In the genomic region with DNA sequence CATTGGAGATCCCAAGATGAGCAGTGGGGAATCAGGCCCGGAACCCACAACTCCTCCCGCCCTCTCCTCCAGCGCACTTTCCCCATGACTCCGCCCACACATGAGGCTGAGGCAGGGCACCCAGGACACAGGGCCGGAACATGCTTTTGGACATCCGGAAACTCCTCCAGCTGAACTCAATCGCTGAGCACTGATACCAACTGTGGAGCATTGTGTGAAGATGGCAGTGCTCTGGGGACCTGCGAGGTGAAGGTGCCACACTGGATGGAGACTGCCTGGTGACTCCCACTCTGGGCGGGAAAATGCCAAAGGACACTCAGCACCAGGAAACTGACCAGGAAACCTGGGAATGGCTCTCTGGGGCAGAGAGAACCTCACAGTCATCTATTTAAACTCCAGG, we compare ENCODE assay signal across 22 cellular contexts.
DNase-seq lines count a peak whose midpoint lies in the region; ATAC-seq and TF ChIP-seq lines count a peak whose summit lies in the region.
"Had no signal": no experiment of that assay in that cellular context is flagged by ENCODE, and none has a peak within 500 bp of the region (broad histone marks: within the 10 kb centered on the region; RNA-seq: fewer than 3 reads in every experiment).

No MANE protein-coding gene starts in this region.

- H3K36me3 Mint-ChIP-seq in activated CD4-positive, alpha-beta memory T cell treated with anti-CD3 and anti-CD28 coated beads, Interleukin-2, amount 10 ng/mL, durations not matched to agents 7 days and 5 days (ENCODE audit: low read depth) = no peaks in the 10 kb centered on the region
- no peaks in the 10 kb centered on the region for H3K36me3 Mint-ChIP-seq in activated CD4-positive, alpha-beta memory T cell treated with anti-CD3 and anti-CD28 coated beads for 36 hours
- H3K36me3 Mint-ChIP-seq in H9 (ENCODE audit: insufficient read depth in 1 of 3, low read depth in 3 of 3) = peaks cover 0 to 4% (median 0%) of the 10 kb centered on the region in 3 experiments; a peak in 2 of 7 replicates
- no peaks in the 10 kb centered on the region for H3K36me3 Mint-ChIP-seq in endodermal cell (ENCODE audit: low read depth)
- H3K36me3 Mint-ChIP-seq in nephron (ENCODE audit: low read depth) = no peaks in the 10 kb centered on the region

- H3K4me1 ChIP-seq in H9 (ENCODE audit: insufficient read depth, low read length) (peaks cover 4% of the 10 kb centered on the region; the same call in 1 of the 2 replicates), endodermal cell (ENCODE audit: control insufficient read depth, insufficient read depth, low read length) (peaks cover 7% of the 10 kb centered on the region)

- no peak overlapping the region for H4K5ac ChIP-seq in H9 (ENCODE audit: insufficient read length, low read depth, low read length)

- H3K27me3 Mint-ChIP-seq in activated CD4-positive, alpha-beta memory T cell treated with anti-CD3 and anti-CD28 coated beads, Interleukin-2, amount 10 ng/mL, durations not matched to agents 7 days and 5 days = no peaks in the 10 kb centered on the region
- H3K27me3 Mint-ChIP-seq in activated CD4-positive, alpha-beta memory T cell treated with anti-CD3 and anti-CD28 coated beads for 36 hours = peaks cover 6% of the 10 kb centered on the region
- H3K27me3 Mint-ChIP-seq in H9 (ENCODE audit: low read depth) (peaks cover 5% of the 10 kb centered on the region), endodermal cell (ENCODE audit: insufficient read depth) (peaks cover 1% of the 10 kb centered on the region), nephron (ENCODE audit: low read depth) (peaks cover 11% of the 10 kb centered on the region)

- no peak for TF ChIP-seq CTCF in H9 (conservative IDR thresholded peaks at IDR 0.05)
- no peak for TF ChIP-seq CTCF in endodermal cell (conservative IDR thresholded peaks at IDR 0.05)
- TF ChIP-seq CTCF in nephron (IDR thresholded peaks at IDR 0.05; ENCODE audit: unreplicated experiment in 3 of 3) = no peak
- TF ChIP-seq CTCF in GM13977 (IDR thresholded peaks at IDR 0.05; ENCODE audit: extremely low read depth, insufficient read depth, missing control alignments) = no peak

- peaks cover 2% of the 10 kb centered on the region for H4K20me1 ChIP-seq in H9 (ENCODE audit: control insufficient read depth, insufficient read depth, insufficient read length)

- peak; percentile 8 for DNase-seq in activated CD4-positive, alpha-beta memory T cell treated with anti-CD3 and anti-CD28 coated beads, Interleukin-2, amount 10 ng/mL, durations not matched to agents 7 days and 5 days
- DNase-seq in activated CD4-positive, alpha-beta memory T cell treated with anti-CD3 and anti-CD28 coated beads for 36 hours = no peak
- DNase-seq in H9 = peak; percentile 16
- peak; percentile 23 for DNase-seq in endodermal cell
- no peak for DNase-seq in GM13977 (ENCODE audit: low spot score)
- no peak for DNase-seq in hepatic stellate cell (ENCODE audit: low spot score)
- DNase-seq: Calu3, KBM-7, NCI-H1048, NCI-H1417 treated with DMSO at 0.1 percent for 48 hours, NCI-H187, NCI-H2081 treated with DMSO at 0.1 percent for 48 hours, NCI-H2171, NCI-H226, NCI-H510A, SHP77 had no signal

- ATAC-seq in HG02852 (IDR thresholded peaks at IDR 0.05; ENCODE audit: unreplicated experiment) = no peak
- ATAC-seq: Panc1 had no signal

- no peak overlapping the region for H3K27ac Mint-ChIP-seq in activated CD4-positive, alpha-beta memory T cell treated with anti-CD3 and anti-CD28 coated beads, Interleukin-2, amount 10 ng/mL, durations not matched to agents 7 days and 5 days
- H3K27ac Mint-ChIP-seq in activated CD4-positive, alpha-beta memory T cell treated with anti-CD3 and anti-CD28 coated beads for 36 hours = no peak overlapping the region
- H3K27ac Mint-ChIP-seq in H9 = no peak overlapping the region
- no peak overlapping the region for H3K27ac Mint-ChIP-seq in endodermal cell
- H3K27ac Mint-ChIP-seq in nephron = peak overlapping the region in 2 of 3 experiments; percentile 11 to 40
- H3K27ac Mint-ChIP-seq: B cell had no signal

- H2AFZ ChIP-seq in H9 (ENCODE audit: low read length) = no peak overlapping the region

- no peaks in the 10 kb centered on the region for H3K9me3 Mint-ChIP-seq in activated CD4-positive, alpha-beta memory T cell treated with anti-CD3 and anti-CD28 coated beads, Interleukin-2, amount 10 ng/mL, durations not matched to agents 7 days and 5 days
- no peaks in the 10 kb centered on the region for H3K9me3 Mint-ChIP-seq in activated CD4-positive, alpha-beta memory T cell treated with anti-CD3 and anti-CD28 coated beads for 36 hours
- H3K9me3 Mint-ChIP-seq in H9 = peaks cover 4 to 6% of the 10 kb centered on the region in 2 experiments; a peak in 4 of 5 replicates
- peaks cover 3% of the 10 kb centered on the region for H3K9me3 Mint-ChIP-seq in endodermal cell
- no peaks in the 10 kb centered on the region for H3K9me3 Mint-ChIP-seq in nephron

- CTCF ChIA-PET in activated CD4-positive, alpha-beta memory T cell treated with anti-CD3 and anti-CD28 coated beads, Interleukin-2, amount 10 ng/mL, durations not matched to agents 7 days and 5 days (lab: Charles Lee) = interaction anchor here (0.5 kb wide), 1 partner anchor 192 kb away, joined by 3 read pairs; no protein-coding TSS in a partner anchor
- CTCF ChIA-PET in activated CD4-positive, alpha-beta memory T cell treated with anti-CD3 and anti-CD28 coated beads for 36 hours (lab: Charles Lee) = no interaction called here

- no peaks in the 10 kb centered on the region for H3K23me2 ChIP-seq in H9 (ENCODE audit: insufficient read length, low read depth, low read length, poor library complexity, severe bottlenecking)

- no peak overlapping the region for H3K4me2 ChIP-seq in H9 (ENCODE audit: insufficient read depth, insufficient read length, low read length)

- POLR2A ChIA-PET in activated CD4-positive, alpha-beta memory T cell treated with anti-CD3 and anti-CD28 coated beads, Interleukin-2, amount 10 ng/mL, durations not matched to agents 7 days and 5 days (lab: Charles Lee) = no interaction called here
- POLR2A ChIA-PET in activated CD4-positive, alpha-beta memory T cell treated with anti-CD3 and anti-CD28 coated beads for 36 hours (lab: Charles Lee) = no interaction called here

- no peak overlapping the region for H3K14ac ChIP-seq in H9 (ENCODE audit: insufficient read depth, low read length)

- no peaks in the 10 kb centered on the region for H3K79me2 ChIP-seq in H9 (ENCODE audit: insufficient read depth, low read length)

- WGBS in H9 (ENCODE audit: extremely low coverage, insufficient read length, low lambda C conversion rate) = no CpG with 5 or more reads among the region's 9 CpGs
- WGBS in endodermal cell (ENCODE audit: insufficient coverage in 1 of 2, insufficient read length in 1 of 2), 2 experiments = 69 to 84% methylated on average over 5 to 9 of the region's 9 CpGs

- no peak overlapping the region for H3K23ac ChIP-seq in H9 (ENCODE audit: insufficient read length, low read depth, low read length)

- no peak overlapping the region for H3K4ac ChIP-seq in H9 (ENCODE audit: low read depth, low read length)

- no peak overlapping the region for H3K18ac ChIP-seq in H9 (ENCODE audit: insufficient read length, low read depth, low read length)

- no peak overlapping the region for H3T11ph ChIP-seq in H9 (ENCODE audit: low read length)

- intact Hi-C loops in activated CD4-positive, alpha-beta memory T cell treated with anti-CD3 and anti-CD28 coated beads for 36 hours (cut with micrococcal nuclease) = no loop called here

- H3K79me1 ChIP-seq in H9 (ENCODE audit: insufficient read depth, low read depth, low read length, poor library complexity, severe bottlenecking) = no peaks in the 10 kb centered on the region

- no peak overlapping the region for H2BK20ac ChIP-seq in H9 (ENCODE audit: low read depth, low read length, poor library complexity, severe bottlenecking)

- H3K27ac ChIP-seq in H9 (ENCODE audit: insufficient read length, low read depth, low read length) (no peak overlapping the region), endodermal cell (ENCODE audit: low read depth, low read length) (no peak overlapping the region)
- H3K27ac ChIP-seq: 22Rv1, RWPE1 had no signal

- H3K36me3 ChIP-seq in endodermal cell (ENCODE audit: control insufficient read depth, insufficient read depth, low read length) = no peaks in the 10 kb centered on the region

- no peak overlapping the region for H3K9ac ChIP-seq in H9 (ENCODE audit: extremely low read depth, insufficient read length, low read length)
- no peak overlapping the region for H3K9ac ChIP-seq in endodermal cell (ENCODE audit: extremely low read depth, low read length, poor library complexity, severe bottlenecking)

- no peak overlapping the region for H2BK15ac ChIP-seq in H9 (ENCODE audit: low read depth, low read length)

- H4K91ac ChIP-seq in H9 (ENCODE audit: insufficient read length, low read depth, low read length) = no peak overlapping the region

- no peak overlapping the region for H2BK12ac ChIP-seq in H9 (ENCODE audit: insufficient read length, low read depth, low read length)

- H2BK120ac ChIP-seq in H9 (ENCODE audit: low read depth, low read length, poor library complexity, severe bottlenecking) = no peak overlapping the region

- H4K8ac ChIP-seq in H9 (replicated peaks; ENCODE audit: insufficient read length, low read depth, low read length) = no peak overlapping the region

- H3K4me3 Mint-ChIP-seq in activated CD4-positive, alpha-beta memory T cell treated with anti-CD3 and anti-CD28 coated beads, Interleukin-2, amount 10 ng/mL, durations not matched to agents 7 days and 5 days = no peak overlapping the region
- no peak overlapping the region for H3K4me3 Mint-ChIP-seq in activated CD4-positive, alpha-beta memory T cell treated with anti-CD3 and anti-CD28 coated beads for 36 hours
- H3K4me3 Mint-ChIP-seq in H9 = no peak overlapping the region
- no peak overlapping the region for H3K4me3 Mint-ChIP-seq in endodermal cell
- H3K4me3 Mint-ChIP-seq in nephron = no peak overlapping the region
- H3K4me3 Mint-ChIP-seq: B cell had no signal

- H2BK5ac ChIP-seq in H9 (ENCODE audit: insufficient read length, low read length) = no peak overlapping the region

- H3K4me1 Mint-ChIP-seq in activated CD4-positive, alpha-beta memory T cell treated with anti-CD3 and anti-CD28 coated beads, Interleukin-2, amount 10 ng/mL, durations not matched to agents 7 days and 5 days = no peaks in the 10 kb centered on the region
- peaks cover 7% of the 10 kb centered on the region for H3K4me1 Mint-ChIP-seq in activated CD4-positive, alpha-beta memory T cell treated with anti-CD3 and anti-CD28 coated beads for 36 hours (ENCODE audit: low read depth)
- H3K4me1 Mint-ChIP-seq in H9 (peaks cover 24 to 26% of the 10 kb centered on the region in 2 experiments), endodermal cell (peaks cover 25% of the 10 kb centered on the region), nephron (peaks cover 60% of the 10 kb centered on the region)

- H3K9me3 ChIP-seq in H9 (ENCODE audit: control insufficient read depth, low read depth, low read length) = no peaks in the 10 kb centered on the region
- H3K9me3 ChIP-seq in endodermal cell (ENCODE audit: control insufficient read depth, low read length) = peaks cover 5% of the 10 kb centered on the region

- H2AK5ac ChIP-seq in H9 (ENCODE audit: insufficient read length, low read length) = no peak overlapping the region

- H3K56ac ChIP-seq in H9 (ENCODE audit: insufficient read length, low read depth, low read length) = no peak overlapping the region

- in situ Hi-C loops in GM13977 (cut with MboI; ENCODE audit: low pct_unique_long_range_greater_than_20kb, low sequenced_read_pairs, unreplicated experiment) = no loop called here

- no peak overlapping the region for H3K4me3 ChIP-seq in endodermal cell (ENCODE audit: low read length)

- H3K27me3 ChIP-seq in H9 (ENCODE audit: insufficient read depth, low read length) (no peaks in the 10 kb centered on the region), endodermal cell (ENCODE audit: control insufficient read depth, insufficient read depth, low read length, poor library complexity, severe bottlenecking) (no peaks in the 10 kb centered on the region)

Comparison
In these comparisons a context has a peak if more than half of its experiments do, and no peak if none do; other contexts are left out.
1. DNase-seq: peak in activated CD4-positive, alpha-beta memory T cell treated with anti-CD3 and anti-CD28 coated beads, Interleukin-2, amount 10 ng/mL, durations not matched to agents 7 days and 5 days (single experiment), H9 (single experiment) and endodermal cell (single experiment); none in activated CD4-positive, alpha-beta memory T cell treated with anti-CD3 and anti-CD28 coated beads for 36 hours (single experiment), GM13977 (single experiment) and hepatic stellate cell (single experiment).
2. H3K27ac Mint-ChIP-seq: peak in nephron (2 of 3); none in activated CD4-positive, alpha-beta memory T cell treated with anti-CD3 and anti-CD28 coated beads, Interleukin-2, amount 10 ng/mL, durations not matched to agents 7 days and 5 days (single experiment), activated CD4-positive, alpha-beta memory T cell treated with anti-CD3 and anti-CD28 coated beads for 36 hours (single experiment), H9 (0 of 3) and endodermal cell (single experiment).